ENCODE assay signal across 2 cellular contexts in genomic region chr3:12907729-12908128, GRCh38.
A peak's percentile ranks its signal among the peaks of the same experiment; 100 is the strongest.
TF ChIP-seq lines count a peak whose summit lies in the region.

No MANE protein-coding gene starts in this region.

TF ChIP-seq in HepG2, 621 proteins besides CTCF, POLR2A, EP300 and RAD21:
- TF ChIP-seq TFE3 (CRISPR knock-in tag; IDR thresholded peaks at IDR 0.05): no peak
- no peak for TF ChIP-seq HOMEZ (CRISPR knock-in tag; IDR thresholded peaks at IDR 0.05; ENCODE audit: low read depth)
- TF ChIP-seq POLR2AphosphoS5 (IDR thresholded peaks at IDR 0.05; ENCODE audit: low read depth, low read length): no peak
- no peak for TF ChIP-seq FOXM1 (CRISPR knock-in tag; IDR thresholded peaks at IDR 0.05)
- peak; percentile 50 for TF ChIP-seq AGO2 (optimal IDR thresholded peaks at IDR 0.05; ENCODE audit: low read depth, low read length)
- 0 out of 2 replicates have a peak, but pooled peaks have one; percentile 5 for TF ChIP-seq ZNF687 (CRISPR knock-in tag; IDR thresholded peaks at IDR 0.05)
- no peak for TF ChIP-seq ZNF550 (CRISPR knock-in tag; IDR thresholded peaks at IDR 0.05; ENCODE audit: borderline replicate concordance)
- TF ChIP-seq RFX1 (IDR thresholded peaks at IDR 0.05): no peak
- no peak for TF ChIP-seq NAIF1 (CRISPR knock-in tag; IDR thresholded peaks at IDR 0.05; ENCODE audit: borderline replicate concordance)
- TF ChIP-seq MTA1 (CRISPR knock-in tag; IDR thresholded peaks at IDR 0.05; ENCODE audit: borderline replicate concordance): no peak
- TF ChIP-seq ATF7-NPFF (CRISPR knock-in tag; IDR thresholded peaks at IDR 0.05; ENCODE audit: low read depth): no peak

TF ChIP-seq in H1, 55 proteins besides CTCF, POLR2A, EP300 and RAD21:
- TF ChIP-seq MAFK (IDR thresholded peaks at IDR 0.05; ENCODE audit: low read depth, low read length): no peak
- TF ChIP-seq TEAD4 (IDR thresholded peaks at IDR 0.05; ENCODE audit: low read depth, low read length): no peak
- no peak for TF ChIP-seq SIRT6 (IDR thresholded peaks at IDR 0.05; ENCODE audit: low read length)
- no peak for TF ChIP-seq SP4 (IDR thresholded peaks at IDR 0.05; ENCODE audit: low read length)
- TF ChIP-seq BACH1 (IDR thresholded peaks at IDR 0.05; ENCODE audit: low read length): no peak
- no peak for TF ChIP-seq PHF8 (conservative IDR thresholded peaks at IDR 0.05; ENCODE audit: low read depth, low read length)
- TF ChIP-seq POLR2AphosphoS5 (IDR thresholded peaks at IDR 0.05; ENCODE audit: low read depth, low read length): no peak
- TF ChIP-seq CBX8 (IDR thresholded peaks at IDR 0.05; ENCODE audit: borderline replicate concordance, low read depth, low read length): no peak
- TF ChIP-seq USF2 (IDR thresholded peaks at IDR 0.05; ENCODE audit: low read length): no peak
- TF ChIP-seq JUN (IDR thresholded peaks at IDR 0.05; ENCODE audit: low read depth, low read length): no peak
- no peak for TF ChIP-seq BRCA1 (IDR thresholded peaks at IDR 0.05; ENCODE audit: low read depth, low read length)
- no peak for TF ChIP-seq KDM1A (IDR thresholded peaks at IDR 0.05; ENCODE audit: borderline replicate concordance, low read length)
- TF ChIP-seq ZNF274 (IDR thresholded peaks at IDR 0.05; ENCODE audit: borderline replicate concordance, extremely low read depth, low read length): no peak
- TF ChIP-seq SIN3A (conservative IDR thresholded peaks at IDR 0.05 in 1 of 2, IDR thresholded peaks at IDR 0.05 in 1 of 2; ENCODE audit: low read depth in 1 of 2, low read length in 2 of 2): no peak
- TF ChIP-seq TAF1 (IDR thresholded peaks at IDR 0.05; ENCODE audit: low read depth, low read length): no peak
- no peak for TF ChIP-seq KDM5A (IDR thresholded peaks at IDR 0.05; ENCODE audit: low read length)
- no peak for TF ChIP-seq ATF2 (IDR thresholded peaks at IDR 0.05; ENCODE audit: low read length)
- TF ChIP-seq POU5F1 (IDR thresholded peaks at IDR 0.05; ENCODE audit: low read depth, low read length): no peak
